10 cellular contexts compared by ENCODE assay signal in genomic region chr7:22524353-22524939, GRCh38. TPM values are rescaled to one million over a fixed set of nuclear protein-coding genes. Genes with fewer than 3 reads are reported as not detected.
DNase-seq lines count a peak whose midpoint lies in the region; ATAC-seq and TF ChIP-seq lines count a peak whose summit lies in the region.
"Not testable (repeated sequence)": the region's sequence is repeated elsewhere in the genome, so short reads cannot be mapped to it uniquely, and the experiment has no call there.
"Had no signal": no experiment of that assay in that cellular context is flagged by ENCODE, and none has a peak within 500 bp of the region (broad histone marks: within the 10 kb centered on the region; RNA-seq: fewer than 3 reads in every experiment).

No MANE protein-coding gene starts in this region.

- not testable (repeated sequence) for H2BK12ac ChIP-seq in mesenchymal stem cell (ENCODE audit: low read length in 2 of 2)

- in situ Hi-C loops in GM23248 (cut with MboI); IMR-90 (cut with MboI; ENCODE audit: low sequenced_read_pairs); mammary epithelial cell (cut with MboI; ENCODE audit: low sequenced_read_pairs in 2 of 2): not testable (repeated sequence)

- H2AK9ac ChIP-seq in IMR-90 (replicated peaks; ENCODE audit: low read depth, low read length, poor library complexity), result not testable (repeated sequence)

- peak overlapping the region; percentile 31 for H3K4me2 ChIP-seq in GM23248 (ENCODE audit: unreplicated experiment)
- not testable (repeated sequence) for H3K4me2 ChIP-seq in IMR-90 (ENCODE audit: low read depth, low read length); mammary epithelial cell (ENCODE audit: insufficient read depth, low read depth, low read length); mesenchymal stem cell (ENCODE audit: low read length, poor library complexity, severe bottlenecking)
- peak overlapping the region; percentile 44; the same call in 1 of the 2 replicates for H3K4me2 ChIP-seq in OCI-LY3 (ENCODE audit: low read length)

- not testable (repeated sequence) for H3K4ac ChIP-seq in IMR-90 (ENCODE audit: low read depth, low read length); mesenchymal stem cell (ENCODE audit: low read depth in 1 of 2, low read length in 2 of 2)

- not testable (repeated sequence) for H4K20me1 ChIP-seq in GM23248 (ENCODE audit: insufficient read depth); IMR-90 (ENCODE audit: insufficient read depth, low read length); OCI-LY3 (ENCODE audit: insufficient read depth, low read length); mammary epithelial cell (ENCODE audit: insufficient read depth, low read length)

- not testable (repeated sequence) for H3K9me2 ChIP-seq in GM23248 (ENCODE audit: insufficient read depth)

- not testable (repeated sequence) for H2AK5ac ChIP-seq in IMR-90 (ENCODE audit: low read depth, low read length); mesenchymal stem cell (ENCODE audit: low read length, severe bottlenecking)

- H3K79me2 ChIP-seq in GM23248 (ENCODE audit: insufficient read depth); OCI-LY3 (ENCODE audit: low read length); mammary epithelial cell (ENCODE audit: insufficient read depth, low read length): not testable (repeated sequence)

- peak overlapping the region; percentile 48 for H3K4me3 Mint-ChIP-seq in Calu3 (ENCODE audit: low read depth, unreplicated experiment)

- not testable (repeated sequence) for H2BK5ac ChIP-seq in IMR-90 (ENCODE audit: low read depth, low read length, poor library complexity, severe bottlenecking); mesenchymal stem cell (ENCODE audit: low read depth, low read length, poor library complexity, severe bottlenecking)

- H3K79me1 ChIP-seq in IMR-90 (ENCODE audit: low read depth in 1 of 2, low read length in 2 of 2); mesenchymal stem cell (replicated peaks; ENCODE audit: low read length, poor library complexity, severe bottlenecking): not testable (repeated sequence)

- not testable (repeated sequence) for H2BK120ac ChIP-seq in IMR-90 (ENCODE audit: low read depth, low read length); mesenchymal stem cell (ENCODE audit: low read depth, low read length)

- intact Hi-C loops in Calu3 (cut with micrococcal nuclease; ENCODE audit: unreplicated experiment); mammary epithelial cell (cut with micrococcal nuclease); upper lobe of right lung (cut with DNase I): not testable (repeated sequence)
- intact Hi-C loops in IMR-90 (cut with micrococcal nuclease), result loop anchor here (5.0 kb wide), 1 partner anchor 738 kb away; no protein-coding TSS in a partner anchor

- H4K91ac ChIP-seq in IMR-90 (ENCODE audit: insufficient read depth, low read depth, low read length); mesenchymal stem cell (ENCODE audit: low read length): not testable (repeated sequence)

- H4K5ac ChIP-seq in IMR-90 (ENCODE audit: low read depth, low read length), result not testable (repeated sequence)

- 0 out of 2 replicates have a peak overlapping the region, but pooled peaks have one; percentile 21 for H3K9ac ChIP-seq in GM23248
- not testable (repeated sequence) for H3K9ac ChIP-seq in IMR-90 (ENCODE audit: low read depth, low read length); OCI-LY3 (ENCODE audit: low read length); mammary epithelial cell (ENCODE audit: insufficient read depth, low read length); mesenchymal stem cell (ENCODE audit: low read length)

- CTCF ChIA-PET in Calu3 (lab: Charles Lee), result interaction anchor here (0.6 kb wide), 1 partner anchor 1118 kb away, joined by 5 read pairs; no protein-coding TSS in a partner anchor
- CTCF ChIA-PET in IMR-90 (lab: Yijun Ruan, JAX), result not testable (repeated sequence)
- CTCF ChIA-PET in mammary epithelial cell (lab: Charles Lee; ENCODE audit: low non-redundant PET), result interaction anchor here (0.7 kb wide), 1 partner anchor 427 kb away, joined by 10 read pairs; no protein-coding TSS in a partner anchor

- dilution Hi-C loops in IMR-90 (cut with HindIII; ENCODE audit: low sequenced_read_pairs, unreplicated experiment); mammary epithelial cell (cut with HindIII; ENCODE audit: low sequenced_read_pairs): not testable (repeated sequence)

- not testable (repeated sequence) for H3K14ac ChIP-seq in IMR-90 (replicated peaks; ENCODE audit: low read depth, low read length); mesenchymal stem cell (ENCODE audit: low read length in 2 of 2)

- H3F3A ChIP-seq in GM23248 (ENCODE audit: insufficient read depth), result not testable (repeated sequence)

- WGBS in GM23248 (ENCODE audit: low coverage in 1 of 2, low lambda C conversion rate in 2 of 2, missing lambda C conversion rate in 2 of 2), 2 experiments, result 37 to 41% methylated on average over 5 of the region's 5 CpGs
- WGBS in IMR-90 (ENCODE audit: extremely low coverage in 2 of 2, insufficient read length in 1 of 2), 2 experiments, result 25% methylated on average over 1 of the region's 5 CpGs; no CpG with 5 or more reads in 1 of the 2 experiments
- 50% methylated on average over 5 of the region's 5 CpGs for WGBS in mammary epithelial cell (ENCODE audit: low coverage, missing lambda C conversion rate)
- 46% methylated on average over 3 of the region's 5 CpGs for WGBS in mesenchymal stem cell

- ATAC-seq in IMR-90 (ENCODE audit: low read depth), result 0 out of 2 replicates have a peak, but pooled peaks have one; percentile 14
- ATAC-seq in SK-N-SH treated with all-trans-retinoic acid at 6 μM for 48 hours, result peak; percentile 60
- ATAC-seq in upper lobe of right lung, result peak; percentile 15

- H3K27ac Mint-ChIP-seq in Calu3 (ENCODE audit: unreplicated experiment), result not testable (repeated sequence)

- not testable (repeated sequence) for H3K23ac ChIP-seq in IMR-90 (ENCODE audit: low read depth, low read length); mesenchymal stem cell (ENCODE audit: low read length in 2 of 2)

- H3K27me3 Mint-ChIP-seq in Calu3 (ENCODE audit: unreplicated experiment), result peaks cover 57% of the 10 kb centered on the region

- not testable (repeated sequence) for H3K4me1 ChIP-seq in GM23248 (ENCODE audit: insufficient read depth); IMR-90 (ENCODE audit: control insufficient read depth, insufficient read depth, low read length); OCI-LY3 (ENCODE audit: low read length); mammary epithelial cell (ENCODE audit: insufficient read depth, low read length); mesenchymal stem cell (ENCODE audit: control insufficient read depth, insufficient read depth, low read depth, low read length); upper lobe of right lung

- not testable (repeated sequence) for H3K56ac ChIP-seq in IMR-90 (ENCODE audit: extremely low read depth, insufficient read depth, low read length)

- POLR2A ChIA-PET in IMR-90 (lab: Charles Lee; ENCODE audit: unreplicated experiment), result not testable (repeated sequence)

- H3K9me3 ChIP-seq in GM23248 (ENCODE audit: low read depth); IMR-90 (ENCODE audit: control insufficient read depth, insufficient read depth, low read length); OCI-LY3 (ENCODE audit: insufficient read depth, low read length); mammary epithelial cell (replicated peaks; ENCODE audit: insufficient read depth, low read length); mesenchymal stem cell (ENCODE audit: control insufficient read depth, low read length); upper lobe of right lung: not testable (repeated sequence)

- not testable (repeated sequence) for H3K18ac ChIP-seq in IMR-90 (ENCODE audit: low read depth, low read length); mesenchymal stem cell (ENCODE audit: low read depth in 1 of 2, low read length in 2 of 2)

- H3K36me3 ChIP-seq in GM23248 (ENCODE audit: low read depth); IMR-90 (ENCODE audit: control insufficient read depth, insufficient read depth, low read length); OCI-LY3 (replicated peaks; ENCODE audit: low read depth, low read length); mammary epithelial cell (ENCODE audit: insufficient read depth, low read length); mesenchymal stem cell (ENCODE audit: control insufficient read depth in 1 of 2, insufficient read depth in 2 of 2, low read depth in 1 of 2, low read length in 2 of 2); upper lobe of right lung: not testable (repeated sequence)

- not testable (repeated sequence) for H3K36me3 Mint-ChIP-seq in Calu3 (ENCODE audit: insufficient read depth, unreplicated experiment)

- not testable (repeated sequence) for TF ChIP-seq RAD21 in IMR-90 (IDR thresholded peaks at IDR 0.05; ENCODE audit: low read length)

- not testable (repeated sequence) for H2BK15ac ChIP-seq in IMR-90 (ENCODE audit: low read depth, low read length)
- H2BK15ac ChIP-seq in mesenchymal stem cell (ENCODE audit: low read depth, poor library complexity, severe bottlenecking), result peak overlapping the region; percentile 7

- TF ChIP-seq POLR2A in IMR-90 (IDR thresholded peaks at IDR 0.05; ENCODE audit: low read depth, low read length), result not testable (repeated sequence)

- peaks cover 14% of the 10 kb centered on the region for H3K4me1 Mint-ChIP-seq in Calu3 (ENCODE audit: low read depth, unreplicated experiment)

- not testable (repeated sequence) for H3K9me3 Mint-ChIP-seq in Calu3 (ENCODE audit: low read depth, unreplicated experiment)

- not testable (repeated sequence) for DNase-seq in Calu3, IMR-90, mammary epithelial cell, mesenchymal stem cell, upper lobe of right lung
- peak; percentile 5 for DNase-seq in GM23248

- H2AFZ ChIP-seq in GM23248 (peak overlapping the region; percentile 70; the same call in 1 of the 2 replicates), mammary epithelial cell (ENCODE audit: low read depth, low read length) (peak overlapping the region; percentile 5)
- H2AFZ ChIP-seq in IMR-90 (replicated peaks; ENCODE audit: low read length, poor library complexity); OCI-LY3 (ENCODE audit: low read depth, low read length); mesenchymal stem cell (ENCODE audit: low read depth, low read length): not testable (repeated sequence)

- not testable (repeated sequence) for TF ChIP-seq CTCF in Calu3 (IDR thresholded peaks at IDR 0.05; ENCODE audit: unreplicated experiment); IMR-90 (conservative IDR thresholded peaks at IDR 0.05; ENCODE audit: low read depth, low read length); OCI-LY3 (IDR thresholded peaks at IDR 0.05; ENCODE audit: low read depth, low read length); mammary epithelial cell (conservative IDR thresholded peaks at IDR 0.05 in 1 of 2, IDR thresholded peaks at IDR 0.05 in 1 of 2; ENCODE audit: extremely low read depth in 1 of 2, insufficient read depth in 1 of 2, low read depth in 1 of 2, low read length in 2 of 2); upper lobe of right lung (IDR thresholded peaks at IDR 0.05)

- not testable (repeated sequence) for BruUV-seq in Calu3 (replicated peaks; lab: Mats Ljungman, UMichigan); IMR-90 (replicated peaks; lab: Mats Ljungman, UMichigan); mammary epithelial cell (replicated peaks; lab: Mats Ljungman, UMichigan)

- not testable (repeated sequence) for H3K4me3 ChIP-seq in GM23248; IMR-90 (ENCODE audit: insufficient read depth, low read depth, low read length); OCI-LY3 (ENCODE audit: low read length); mammary epithelial cell (replicated peaks in 1 of 3; ENCODE audit: insufficient read depth in 1 of 3, low read depth in 2 of 3, low read length in 3 of 3); mesenchymal stem cell (ENCODE audit: insufficient read depth in 1 of 2, low read depth in 1 of 2, low read length in 2 of 2); upper lobe of right lung

- not testable (repeated sequence) for H3K9me1 ChIP-seq in IMR-90 (ENCODE audit: insufficient read depth, low read length)

- H2BK20ac ChIP-seq in IMR-90 (ENCODE audit: low read depth, low read length), result not testable (repeated sequence)

- not testable (repeated sequence) for H3K27ac ChIP-seq in GM23248; IMR-90 (ENCODE audit: insufficient read depth, low read length); OCI-LY3 (ENCODE audit: low read length); mammary epithelial cell (ENCODE audit: insufficient read depth, low read depth, low read length); mesenchymal stem cell (ENCODE audit: low read length, poor library complexity, severe bottlenecking); upper lobe of right lung

- not testable (repeated sequence) for H4K8ac ChIP-seq in IMR-90 (ENCODE audit: low read depth in 2 of 2, low read length in 2 of 2); mesenchymal stem cell (ENCODE audit: low read length)

- not testable (repeated sequence) for H3K27me3 ChIP-seq in GM23248 (replicated peaks; ENCODE audit: insufficient read depth); IMR-90 (ENCODE audit: control insufficient read depth, insufficient read depth, low read length); OCI-LY3 (ENCODE audit: low read depth, low read length); mammary epithelial cell (ENCODE audit: insufficient read depth, low read length); mesenchymal stem cell (ENCODE audit: control insufficient read depth in 1 of 2, insufficient read depth in 1 of 2, low read length in 2 of 2); upper lobe of right lung

RNA-seq across cellular contexts. Expression of gene STEAP1B, which starts 24.5 kb away (rescaled TPM):
- total RNA-seq in Calu3 (2022) (2.6 and 4.4 TPM in 2 replicates), IMR-90 (2012; rRNA removed) (13.8 and 21.1 TPM in 2 replicates), mammary epithelial cell (1 to 10 TPM in 1 of 2 donors, under 1 TPM in 1; 0.17 to 1.6 TPM), upper lobe of right lung (2.5 TPM)
- 31.6 and 45.1 TPM in 2 replicates for total RNA-seq in GM23248 (2014; rRNA removed; shearing (Covaris generic))
- polyA plus RNA-seq in GM23248 (2016; fragmentation: Nextera tagmentation; extraction: Ambion mirVana) (24.9 and 27.7 TPM in 2 replicates), IMR-90 (2012; rRNA removed) (7.9 and 8.3 TPM in 2 replicates), mammary epithelial cell (0.26 TPM)
- 1.9 and 4.7 TPM in 2 replicates for polyA plus RNA-seq in IMR-90 (2012; cell fraction: cytosol; rRNA removed)
- polyA plus RNA-seq in IMR-90 (2012; cell fraction: nucleus; rRNA removed; ENCODE audit: low replicate concordance), result 1.0 and 3.9 TPM in 2 replicates
- polyA minus RNA-seq in mammary epithelial cell, result not detected
- polyA plus RNA-seq in mesenchymal stem cell (2013, experiment 1 of 2), result 1.3 TPM
- polyA plus RNA-seq in mesenchymal stem cell (2013, experiment 2 of 2), result 1.4 TPM
- total RNA-seq: CD4-positive, CD25-positive, alpha-beta regulatory T cell; GM12878 had no signal
- polyA plus RNA-seq: CD4-positive, CD25-positive, alpha-beta regulatory T cell had no signal
